Comparison of ENCODE assay signal across 11 cellular contexts in genomic region chrX:131828482-131828881, GRCh38.
DNase-seq lines count a peak whose midpoint lies in the region; ATAC-seq and TF ChIP-seq lines count a peak whose summit lies in the region.
"Had no signal": no experiment of that assay in that cellular context is flagged by ENCODE, and none has a peak within 500 bp of the region (broad histone marks: within the 10 kb centered on the region; RNA-seq: fewer than 3 reads in every experiment).

No MANE protein-coding gene starts in this region.

- TF ChIP-seq CTCF in natural killer cell (IDR thresholded peaks at IDR 0.05): no peak
- no peak for TF ChIP-seq CTCF in endodermal cell (conservative IDR thresholded peaks at IDR 0.05)

- H3K4me3 Mint-ChIP-seq in natural killer cell treated with Interleukin-12 subunit alpha and Interleukin-12 subunit beta and Interleukin-15 and Interleukin-18, amount 100 ng/mL, for 72 hours: peak overlapping the region; percentile 47
- H3K4me3 Mint-ChIP-seq in natural killer cell: no peak overlapping the region
- H3K4me3 Mint-ChIP-seq in endodermal cell: peak overlapping the region; percentile 92
- H3K4me3 Mint-ChIP-seq in stimulated activated naive B cell treated with anti-CD40 and anti-IgM and Interleukin-4, amounts not matched to agents 10 μg/mL and 1 μg/mL and 100 μg/mL, for 72 hours: peak overlapping the region; percentile 50 to 79

- H3K27ac ChIP-seq in endodermal cell (ENCODE audit: low read depth, low read length): peak overlapping the region; percentile 32

- H3K4me1 ChIP-seq in endodermal cell (ENCODE audit: control insufficient read depth, insufficient read depth, low read length): peaks cover 4% of the 10 kb centered on the region

- no peak for ATAC-seq in natural killer cell treated with Interleukin-12 subunit alpha and Interleukin-12 subunit beta and Interleukin-15 and Interleukin-18, amount 100 ng/mL, for 72 hours
- ATAC-seq in natural killer cell: no peak
- no peak for ATAC-seq in stimulated activated naive B cell treated with anti-CD40 and anti-IgM and Interleukin-4, amounts not matched to agents 10 μg/mL and 1 μg/mL and 100 μg/mL, for 72 hours (replicated peaks)

- peak overlapping the region; percentile 93 for H3K9ac ChIP-seq in endodermal cell (ENCODE audit: extremely low read depth, low read length, poor library complexity, severe bottlenecking)

- peaks cover 17 to 26% of the 10 kb centered on the region in 2 donors for H3K4me1 Mint-ChIP-seq in natural killer cell treated with Interleukin-12 subunit alpha and Interleukin-12 subunit beta and Interleukin-15 and Interleukin-18, amount 100 ng/mL, for 72 hours (ENCODE audit: low read depth in 2 of 2)
- peaks cover 22 to 30% of the 10 kb centered on the region in 2 donors for H3K4me1 Mint-ChIP-seq in natural killer cell
- H3K4me1 Mint-ChIP-seq in endodermal cell: peaks cover 39% of the 10 kb centered on the region
- H3K4me1 Mint-ChIP-seq in stimulated activated naive B cell treated with anti-CD40 and anti-IgM and Interleukin-4, amounts not matched to agents 10 μg/mL and 1 μg/mL and 100 μg/mL, for 72 hours: peaks cover 21 to 22% of the 10 kb centered on the region in 2 donors

- no peaks in the 10 kb centered on the region for H3K36me3 Mint-ChIP-seq in natural killer cell treated with Interleukin-12 subunit alpha and Interleukin-12 subunit beta and Interleukin-15 and Interleukin-18, amount 100 ng/mL, for 72 hours
- H3K36me3 Mint-ChIP-seq in natural killer cell: no peaks in the 10 kb centered on the region
- H3K36me3 Mint-ChIP-seq in endodermal cell (ENCODE audit: low read depth): peaks cover 33% of the 10 kb centered on the region
- H3K36me3 Mint-ChIP-seq in stimulated activated naive B cell treated with anti-CD40 and anti-IgM and Interleukin-4, amounts not matched to agents 10 μg/mL and 1 μg/mL and 100 μg/mL, for 72 hours: no peaks in the 10 kb centered on the region

- intact Hi-C loops in natural killer cell (cut with micrococcal nuclease): no loop called here

- H3K27me3 Mint-ChIP-seq in natural killer cell treated with Interleukin-12 subunit alpha and Interleukin-12 subunit beta and Interleukin-15 and Interleukin-18, amount 100 ng/mL, for 72 hours: no peaks in the 10 kb centered on the region
- H3K27me3 Mint-ChIP-seq in natural killer cell (ENCODE audit: low read depth in 2 of 2): no peaks in the 10 kb centered on the region
- no peaks in the 10 kb centered on the region for H3K27me3 Mint-ChIP-seq in endodermal cell (ENCODE audit: insufficient read depth)
- no peaks in the 10 kb centered on the region for H3K27me3 Mint-ChIP-seq in stimulated activated naive B cell treated with anti-CD40 and anti-IgM and Interleukin-4, amounts not matched to agents 10 μg/mL and 1 μg/mL and 100 μg/mL, for 72 hours

- H3K9me3 Mint-ChIP-seq in natural killer cell treated with Interleukin-12 subunit alpha and Interleukin-12 subunit beta and Interleukin-15 and Interleukin-18, amount 100 ng/mL, for 72 hours: no peaks in the 10 kb centered on the region
- H3K9me3 Mint-ChIP-seq in natural killer cell: no peaks in the 10 kb centered on the region
- H3K9me3 Mint-ChIP-seq in endodermal cell: no peaks in the 10 kb centered on the region
- H3K9me3 Mint-ChIP-seq in stimulated activated naive B cell treated with anti-CD40 and anti-IgM and Interleukin-4, amounts not matched to agents 10 μg/mL and 1 μg/mL and 100 μg/mL, for 72 hours: no peaks in the 10 kb centered on the region

- peak overlapping the region in 1 of 2 donors; percentile 44 for H3K27ac Mint-ChIP-seq in natural killer cell treated with Interleukin-12 subunit alpha and Interleukin-12 subunit beta and Interleukin-15 and Interleukin-18, amount 100 ng/mL, for 72 hours
- H3K27ac Mint-ChIP-seq in natural killer cell: peak overlapping the region in 1 of 2 donors; percentile 19
- peak overlapping the region; percentile 98 for H3K27ac Mint-ChIP-seq in endodermal cell
- H3K27ac Mint-ChIP-seq in stimulated activated naive B cell treated with anti-CD40 and anti-IgM and Interleukin-4, amounts not matched to agents 10 μg/mL and 1 μg/mL and 100 μg/mL, for 72 hours: peak overlapping the region; percentile 11

- DNase-seq in natural killer cell treated with Interleukin-12 subunit alpha and Interleukin-12 subunit beta and Interleukin-15 and Interleukin-18, amount 100 ng/mL, for 72 hours (ENCODE audit: low spot score): no peak
- no peak for DNase-seq in natural killer cell
- DNase-seq in NCI-H2107 treated with DMSO at 0.1 percent for 48 hours (lab: John Stamatoyannopoulos, UW; ENCODE audit: unreplicated experiment): peak; percentile 18
- DNase-seq in endodermal cell: no peak
- no peak for DNase-seq in stimulated activated naive B cell treated with anti-CD40 and anti-IgM and Interleukin-4, amounts not matched to agents 10 μg/mL and 1 μg/mL and 100 μg/mL, for 72 hours
- DNase-seq in Ammon's horn (ENCODE audit: low spot score): no peak
- DNase-seq in dermis blood vessel endothelial cell: no peak
- DNase-seq in OCI-M2 (lab: John Stamatoyannopoulos, UW; ENCODE audit: unreplicated experiment): no peak
- DNase-seq: DMS79, GOT3, NCI-H226 had no signal

- H3K27me3 ChIP-seq in endodermal cell (ENCODE audit: control insufficient read depth, insufficient read depth, low read length, poor library complexity, severe bottlenecking): no peaks in the 10 kb centered on the region

- peaks cover 32% of the 10 kb centered on the region for H3K36me3 ChIP-seq in endodermal cell (ENCODE audit: control insufficient read depth, insufficient read depth, low read length)

- H3K9me3 ChIP-seq in endodermal cell (ENCODE audit: control insufficient read depth, low read length): no peaks in the 10 kb centered on the region

- H3K4me3 ChIP-seq in endodermal cell (ENCODE audit: low read length): peak overlapping the region; percentile 98
